17 cellular contexts compared by ENCODE assay signal in the genomic region with DNA sequence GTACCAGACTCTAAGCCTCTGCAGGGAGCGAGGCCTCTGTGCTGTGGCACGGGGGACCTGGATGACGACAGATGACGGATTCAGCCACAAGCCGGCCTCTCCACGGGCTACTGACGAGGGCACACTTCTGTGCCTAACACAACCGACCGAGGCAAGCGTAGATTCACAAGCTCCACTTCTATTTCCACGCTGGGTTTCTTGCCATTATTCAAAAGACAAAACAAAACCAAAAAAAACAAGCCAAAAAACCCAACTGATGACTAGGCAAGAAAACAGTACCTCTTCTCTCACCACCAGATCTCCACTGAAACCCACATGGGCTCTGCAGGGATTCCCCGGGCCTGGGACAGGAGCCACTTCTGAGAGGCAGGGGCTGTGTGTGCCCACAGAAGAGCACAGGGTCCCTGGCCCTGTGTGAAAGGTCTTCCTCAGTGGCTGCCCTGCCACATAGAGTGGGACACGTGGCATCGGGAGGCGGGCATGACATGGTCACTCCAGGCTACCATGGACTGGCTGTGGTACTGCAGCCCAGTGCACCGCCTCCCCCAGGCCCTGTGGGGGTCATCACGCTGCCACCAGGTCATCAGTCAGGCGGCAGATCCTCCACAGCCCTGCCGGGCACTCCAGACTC.
DNase-seq lines count a peak whose midpoint lies in the region; ATAC-seq and TF ChIP-seq lines count a peak whose summit lies in the region.
"Had no signal": no experiment of that assay in that cellular context is flagged by ENCODE, and none has a peak within 500 bp of the region (broad histone marks: within the 10 kb centered on the region; RNA-seq: fewer than 3 reads in every experiment).

No MANE protein-coding gene starts in this region.

- peak overlapping the region; percentile 4 for H3K27ac Mint-ChIP-seq in activated naive CD4-positive, alpha-beta T cell treated with anti-CD3 and anti-CD28 coated beads, Interleukin-2, amount 50 U/mL, for 24 hours
- H3K27ac Mint-ChIP-seq: activated naive CD4-positive, alpha-beta T cell treated with anti-CD3 and anti-CD28 coated beads for 36 hours had no signal

- peak overlapping the region; percentile 24; the same call in 1 of the 2 replicates for H3K4me2 ChIP-seq in MM.1S (ENCODE audit: low read depth, low read length)

- ATAC-seq in mucosa of descending colon = no peak
- ATAC-seq: naive thymus-derived CD8-positive, alpha-beta T cell had no signal

- H3K9me3 ChIP-seq in MM.1S (replicated peaks; ENCODE audit: insufficient read depth, low read length) = no peaks in the 10 kb centered on the region
- no peaks in the 10 kb centered on the region for H3K9me3 ChIP-seq in mucosa of descending colon
- no peaks in the 10 kb centered on the region for H3K9me3 ChIP-seq in vagina
- H3K9me3 ChIP-seq in uterus = no peaks in the 10 kb centered on the region
- H3K9me3 ChIP-seq in esophagus squamous epithelium = no peaks in the 10 kb centered on the region
- H3K9me3 ChIP-seq: breast epithelium, prostate gland, transverse colon had no signal

- H3F3A ChIP-seq in MM.1S (ENCODE audit: insufficient read depth, low read length) = no peaks in the 10 kb centered on the region

- H2AFZ ChIP-seq in MM.1S (ENCODE audit: low read length) = no peak overlapping the region

- H3K36me3 ChIP-seq in MM.1S (replicated peaks; ENCODE audit: insufficient read depth, low read length) (no peaks in the 10 kb centered on the region), mucosa of descending colon (ENCODE audit: low read depth) (peaks cover 3% of the 10 kb centered on the region), vagina (peaks cover 0 to 23% of the 10 kb centered on the region in 2 donors), uterus (no peaks in the 10 kb centered on the region), esophagus squamous epithelium (peaks cover 0 to 91% (median 7%) of the 10 kb centered on the region in 3 donors), H7 (replicated peaks; ENCODE audit: control insufficient read depth, insufficient read depth, low read length) (peaks cover 1% of the 10 kb centered on the region)
- H3K36me3 ChIP-seq: breast epithelium, prostate gland, transverse colon had no signal

- peaks cover 10% of the 10 kb centered on the region for H3K4me1 Mint-ChIP-seq in activated naive CD4-positive, alpha-beta T cell treated with anti-CD3 and anti-CD28 coated beads, Interleukin-2, amount 50 U/mL, for 24 hours

- H3K79me2 ChIP-seq in MM.1S (ENCODE audit: low read length) = no peaks in the 10 kb centered on the region

- H3K4me1 ChIP-seq in MM.1S (ENCODE audit: low read length) (peaks cover 10% of the 10 kb centered on the region; the same call in 1 of the 2 replicates), mucosa of descending colon (ENCODE audit: low read depth) (no peaks in the 10 kb centered on the region), vagina (peaks cover 6% of the 10 kb centered on the region), uterus (no peaks in the 10 kb centered on the region), esophagus squamous epithelium (peaks cover 0 to 23% (median 0%) of the 10 kb centered on the region in 3 donors)
- H3K4me1 ChIP-seq: breast epithelium, prostate gland had no signal

- 88 to 100% methylated on average over 7 to 18 of the region's 19 CpGs for WGBS in esophagus squamous epithelium, 2 donors

- H4K20me1 ChIP-seq in MM.1S (ENCODE audit: insufficient read depth, low read length) = no peaks in the 10 kb centered on the region

- no peak overlapping the region for H3K4me3 ChIP-seq in MM.1S (ENCODE audit: low read length)
- no peak overlapping the region for H3K4me3 ChIP-seq in mucosa of descending colon
- H3K4me3 ChIP-seq in vagina = no peak overlapping the region
- no peak overlapping the region for H3K4me3 ChIP-seq in uterus
- H3K4me3 ChIP-seq in esophagus squamous epithelium = no peak overlapping the region
- H3K4me3 ChIP-seq in H7 (ENCODE audit: insufficient read depth, low read depth, low read length) = no peak overlapping the region
- H3K4me3 ChIP-seq: breast epithelium, prostate gland, transverse colon had no signal

- H3K9me2 ChIP-seq in MM.1S (replicated peaks; ENCODE audit: insufficient read depth, low read length) = no peaks in the 10 kb centered on the region

- H3K9ac ChIP-seq in MM.1S (ENCODE audit: low read length) = no peak overlapping the region

- H3K36me3 Mint-ChIP-seq in activated naive CD4-positive, alpha-beta T cell treated with anti-CD3 and anti-CD28 coated beads, Interleukin-2, amount 50 U/mL, for 24 hours = peaks cover 23% of the 10 kb centered on the region

- intact Hi-C loops in mucosa of descending colon (cut with DNase I, micrococcal nuclease) = no loop called here
- intact Hi-C loops in vagina (cut with DNase I) = no loop called here
- intact Hi-C loops in uterus (cut with DNase I; ENCODE audit: low total_unique reads) = no loop called here
- intact Hi-C loops in esophagus squamous epithelium (cut with DNase I) = no loop called here

- no peaks in the 10 kb centered on the region for H3K27me3 ChIP-seq in MM.1S (replicated peaks; ENCODE audit: insufficient read depth, low read length)
- H3K27me3 ChIP-seq in vagina = no peaks in the 10 kb centered on the region
- no peaks in the 10 kb centered on the region for H3K27me3 ChIP-seq in uterus
- H3K27me3 ChIP-seq in esophagus squamous epithelium = no peaks in the 10 kb centered on the region
- no peaks in the 10 kb centered on the region for H3K27me3 ChIP-seq in H7 (ENCODE audit: control insufficient read depth, insufficient read depth, low read length)
- H3K27me3 ChIP-seq: breast epithelium, transverse colon had no signal

- H3K27me3 Mint-ChIP-seq in activated naive CD4-positive, alpha-beta T cell treated with anti-CD3 and anti-CD28 coated beads, Interleukin-2, amount 50 U/mL, for 24 hours = no peaks in the 10 kb centered on the region
- H3K27me3 Mint-ChIP-seq: naive thymus-derived CD8-positive, alpha-beta T cell had no signal

- no peaks in the 10 kb centered on the region for H3K9me3 Mint-ChIP-seq in activated naive CD4-positive, alpha-beta T cell treated with anti-CD3 and anti-CD28 coated beads, Interleukin-2, amount 50 U/mL, for 24 hours

- H3K4me3 Mint-ChIP-seq in activated naive CD4-positive, alpha-beta T cell treated with anti-CD3 and anti-CD28 coated beads, Interleukin-2, amount 50 U/mL, for 24 hours = no peak overlapping the region
- H3K4me3 Mint-ChIP-seq: activated naive CD4-positive, alpha-beta T cell treated with anti-CD3 and anti-CD28 coated beads for 36 hours; naive thymus-derived CD8-positive, alpha-beta T cell had no signal

- TF ChIP-seq CTCF in MM.1S (IDR thresholded peaks at IDR 0.05; ENCODE audit: low read length) = no peak
- no peak for TF ChIP-seq CTCF in mucosa of descending colon (IDR thresholded peaks at IDR 0.05)
- TF ChIP-seq CTCF in vagina (IDR thresholded peaks at IDR 0.05) = no peak
- no peak for TF ChIP-seq CTCF in uterus (IDR thresholded peaks at IDR 0.05)
- no peak for TF ChIP-seq CTCF in esophagus squamous epithelium (IDR thresholded peaks at IDR 0.05)

- H3K27ac ChIP-seq in MM.1S (ENCODE audit: low read length) (peak overlapping the region; percentile 41; the same call in 1 of the 2 replicates), vagina (peak overlapping the region; percentile 7), uterus (no peak overlapping the region), esophagus squamous epithelium (no peak overlapping the region)
- H3K27ac ChIP-seq: breast epithelium, prostate gland, transverse colon had no signal

- DNase-seq in activated naive CD4-positive, alpha-beta T cell (lab: John Stamatoyannopoulos, UW) = no peak
- DNase-seq in MM.1S = peak; percentile 48
- DNase-seq in mucosa of descending colon = peak in 2 of 3 donors; percentile 9 to 27
- no peak for DNase-seq in vagina (ENCODE audit: extremely low spot score in 2 of 2)
- DNase-seq in uterus = no peak
- no peak for DNase-seq in esophagus squamous epithelium (lab: John Stamatoyannopoulos, UW)
- DNase-seq in H7 = no peak
- DNase-seq: activated CD4-positive, CD25-positive, alpha-beta regulatory T cell treated with anti-CD3 and anti-CD28 coated beads, Interleukin-2, amount 50 U/mL, for 72 hours; activated CD8-positive, alpha-beta memory T cell treated with anti-CD3 and anti-CD28 coated beads, Interleukin-2, amount 50 U/mL, for 4 hours; activated naive CD4-positive, alpha-beta T cell treated with anti-CD3 and anti-CD28 coated beads for 36 hours; NCI-H2029; NCI-H510A; transverse colon had no signal

- no peak for TF ChIP-seq POLR2A in vagina (IDR thresholded peaks at IDR 0.05)
- TF ChIP-seq POLR2A in uterus (IDR thresholded peaks at IDR 0.05) = no peak
- TF ChIP-seq POLR2A in esophagus squamous epithelium (IDR thresholded peaks at IDR 0.05) = no peak

Comparison
In these comparisons a context has a peak if more than half of its experiments do, and no peak if none do; other contexts are left out.
1. DNase-seq: peak in MM.1S (single experiment) and mucosa of descending colon (2 of 3); none in activated naive CD4-positive, alpha-beta T cell (0 of 4), vagina (0 of 2), uterus (0 of 2), esophagus squamous epithelium (single experiment) and H7 (single experiment).
2. H3K27ac ChIP-seq: peak in MM.1S (single experiment) and vagina (single experiment); none in uterus (0 of 2) and esophagus squamous epithelium (0 of 4).